11 cellular contexts compared by ENCODE assay signal in genomic region chr15:90654233-90655124, GRCh38.
A peak's percentile ranks its signal among the peaks of the same experiment; 100 is the strongest.
DNase-seq lines count a peak whose midpoint lies in the region; FAIRE-seq and TF ChIP-seq lines count a peak whose summit lies in the region.
"Had no signal": no experiment of that assay in that cellular context is flagged by ENCODE, and none has a peak within 500 bp of the region (broad histone marks: within the 10 kb centered on the region; RNA-seq: fewer than 3 reads in every experiment).

No MANE protein-coding gene starts in this region.

- intact Hi-C loops in CD14-positive monocyte (cut with micrococcal nuclease) = loop anchor here in 1 of 2 donors (5.0 kb wide), 1 partner anchor 38 kb away; no protein-coding TSS in a partner anchor

- H3K4me3 ChIP-seq in mesodermal cell (ENCODE audit: extremely low read depth, insufficient read depth, low read length, poor library complexity, severe bottlenecking) = no peak overlapping the region
- H3K4me3 ChIP-seq: adrenal gland had no signal

- no peak overlapping the region for H3K4me3 Mint-ChIP-seq in CD14-positive monocyte

- peak; percentile 35 for FAIRE-seq in GM18507 (lab: Jason Lieb, UNC)
- FAIRE-seq: GM12892 had no signal

- peaks cover 20% of the 10 kb centered on the region for H3K4me1 ChIP-seq in mesodermal cell (ENCODE audit: control insufficient read depth, insufficient read depth, low read length, poor library complexity, severe bottlenecking)

- peaks cover 0 to 2% (median 0%) of the 10 kb centered on the region in 3 donors for H3K27me3 Mint-ChIP-seq in CD14-positive monocyte (ENCODE audit: low read depth in 3 of 3)

- peak overlapping the region; percentile 53 for H3K27ac ChIP-seq in mesodermal cell (ENCODE audit: low read depth, low read length, severe bottlenecking)

- peaks cover 43% of the 10 kb centered on the region for H3K4me1 Mint-ChIP-seq in CD14-positive monocyte

- H3K27ac Mint-ChIP-seq in CD14-positive monocyte = peak overlapping the region in 3 of 7 donors; percentile 23 to 81 (median 33)

- peak; percentile 65 for DNase-seq in CD14-positive monocyte (ENCODE audit: low spot score)
- no peak for DNase-seq in GM18507 (ENCODE audit: extremely low spot score, insufficient read length, low read depth)
- DNase-seq in UCSD-AML1 (lab: John Stamatoyannopoulos, UW; ENCODE audit: unreplicated experiment) = peak; percentile 33
- DNase-seq in D341Med (ENCODE audit: low spot score) = no peak
- DNase-seq in NCI-H187 treated with DMSO at 0.1 percent for 48 hours (lab: John Stamatoyannopoulos, UW) = no peak
- no peak for DNase-seq in midbrain (lab: John Stamatoyannopoulos, UW)
- DNase-seq: activated CD4-positive, alpha-beta T cell treated with anti-CD3 and anti-CD28 coated beads for 48 hours; NCI-H446 had no signal

- H3K36me3 ChIP-seq in mesodermal cell (ENCODE audit: control insufficient read depth, insufficient read depth, low read length) = no peaks in the 10 kb centered on the region
- H3K36me3 ChIP-seq: adrenal gland had no signal

- WGBS in mesodermal cell (ENCODE audit: insufficient coverage in 2 of 2), 2 experiments = 84 to 96% methylated on average over 12 of the region's 12 CpGs

- TF ChIP-seq CTCF in CD14-positive monocyte (IDR thresholded peaks at IDR 0.05) = no peak

- H3K9me3 ChIP-seq in mesodermal cell (ENCODE audit: control insufficient read depth, low read length) = no peaks in the 10 kb centered on the region
- H3K9me3 ChIP-seq: adrenal gland had no signal

- peaks cover 0 to 2% (median 0%) of the 10 kb centered on the region in 7 donors for H3K9me3 Mint-ChIP-seq in CD14-positive monocyte

- peaks cover 0 to 1% of the 10 kb centered on the region in 2 donors for H3K36me3 Mint-ChIP-seq in CD14-positive monocyte

Comparison
In these comparisons a context has a peak if more than half of its experiments do, and no peak if none do; other contexts are left out.
1. DNase-seq: peak in CD14-positive monocyte (single experiment) and UCSD-AML1 (single experiment); none in GM18507 (single experiment), D341Med (single experiment), NCI-H187 treated with DMSO at 0.1 percent for 48 hours (single experiment) and midbrain (single experiment).